Comparison of ENCODE assay signal across 8 cellular contexts in the genomic region with DNA sequence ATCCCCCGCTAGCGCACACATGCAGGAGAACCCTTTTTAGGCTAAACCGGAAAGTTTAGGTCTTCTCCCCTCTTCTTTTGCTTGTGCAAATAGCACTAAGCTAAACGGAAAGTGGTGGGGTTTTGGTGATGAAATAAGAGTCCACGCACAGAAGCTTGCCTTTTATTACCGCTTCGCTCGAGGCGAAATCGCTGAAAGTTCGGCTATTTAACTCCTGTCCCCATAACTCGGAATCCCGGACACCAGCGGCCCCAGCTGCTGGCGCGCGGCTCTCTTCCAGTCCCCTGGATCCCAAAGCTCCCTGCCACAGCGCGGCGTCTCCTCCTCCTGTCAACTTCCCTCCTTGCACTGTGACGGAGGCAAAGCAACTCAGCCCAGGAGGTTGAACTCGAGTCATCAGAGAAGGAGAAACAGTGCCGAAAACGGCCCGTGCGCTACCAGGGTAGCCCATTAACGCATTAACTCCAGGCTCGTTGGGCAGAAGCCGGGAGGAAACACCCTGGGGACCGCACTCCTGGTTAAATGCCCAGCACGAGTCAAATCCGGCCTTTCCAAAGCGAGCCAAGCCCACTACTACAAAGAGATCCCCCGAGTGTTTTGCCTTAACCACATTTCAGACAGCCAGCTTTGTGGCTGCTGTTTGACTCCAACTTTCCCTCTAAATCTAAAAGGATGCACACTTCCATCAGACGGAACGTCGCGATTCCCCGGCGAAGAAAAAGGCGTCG. TPM values are rescaled to one million over a fixed set of nuclear protein-coding genes. Genes with fewer than 3 reads are reported as not detected.
DNase-seq lines count a peak whose midpoint lies in the region; ATAC-seq and TF ChIP-seq lines count a peak whose summit lies in the region.

No MANE protein-coding gene starts in this region.

- no peak overlapping the region for H3K27ac ChIP-seq in cardiac muscle cell

- POLR2A ChIA-PET in AG04449 (lab: Yijun Ruan, JAX) = no interaction called here

- TF ChIP-seq CTCF in AG04449 (IDR thresholded peaks at IDR 0.05; ENCODE audit: insufficient read depth, low read length, missing control alignments) (peak; percentile 19), WI38 (IDR thresholded peaks at IDR 0.05; ENCODE audit: low read depth, low read length) (no peak), cardiac muscle cell (IDR thresholded peaks at IDR 0.05; ENCODE audit: low read depth, low read length) (peak; percentile 19)

- DNase-seq in AG04449 (ENCODE audit: low read depth, low spot score) (no peak), HK-2 (ENCODE audit: unreplicated experiment) (peak; percentile 60), cardiac muscle cell (ENCODE audit: low read depth in 1 of 2, low spot score in 1 of 2) (peak; percentile 62 to 71), pons (ENCODE audit: low spot score) (peak; percentile 42), cerebellar cortex (ENCODE audit: low spot score) (no peak)
- no peak for DNase-seq in activated CD8-positive, alpha-beta memory T cell treated with anti-CD3 and anti-CD28 coated beads, Interleukin-2, amount 50 U/mL, for 48 hours

- no peaks in the 10 kb centered on the region for H3K9me3 ChIP-seq in cardiac muscle cell (ENCODE audit: low read depth)

- CTCF ChIA-PET in AG04449 (lab: Yijun Ruan, JAX) = interaction anchor here (0.6 to 6.9 kb wide), 22 partner anchors 9 to 645 kb away, joined by 3 to 83 read pairs (median 4); no protein-coding TSS in a partner anchor

- no peak for ATAC-seq in HG03520 (IDR thresholded peaks at IDR 0.05; ENCODE audit: unreplicated experiment)

- H3K4me1 ChIP-seq in cardiac muscle cell (ENCODE audit: low read depth) = peaks cover 3% of the 10 kb centered on the region

- peak overlapping the region; percentile 82 for H3K4me3 ChIP-seq in AG04449 (ENCODE audit: low read depth, low read length)
- H3K4me3 ChIP-seq in WI38 (ENCODE audit: low read depth, low read length) = peak overlapping the region; percentile 88
- H3K4me3 ChIP-seq in cardiac muscle cell = peak overlapping the region; percentile 66

- H3K27me3 ChIP-seq in cardiac muscle cell = peaks cover 54% of the 10 kb centered on the region

- no peaks in the 10 kb centered on the region for H3K36me3 ChIP-seq in cardiac muscle cell

RNA-seq across cellular contexts. Expression of a gene that starts 1.3 kb away (rescaled TPM):
- total RNA-seq in cardiac muscle cell = 3.7 and 6.2 TPM in 2 replicates
- 2.1 and 3.5 TPM in 2 replicates for polyA plus RNA-seq in cardiac muscle cell

Comparison
In these comparisons a context has a peak if more than half of its experiments do, and no peak if none do; other contexts are left out.
1. DNase-seq: peak in HK-2 (single experiment), cardiac muscle cell (2 of 2) and pons (single experiment); none in AG04449 (single experiment), cerebellar cortex (single experiment) and activated CD8-positive, alpha-beta memory T cell treated with anti-CD3 and anti-CD28 coated beads, Interleukin-2, amount 50 U/mL, for 48 hours (single experiment).
2. Peak in every context shown above with its lines, with median percentiles within 50 percentile points of each other: H3K4me3 ChIP-seq.